In genomic region chr9:126690431-126691051, GRCh38 we compare ENCODE assay signal across 8 cellular contexts.
DNase-seq lines count a peak whose midpoint lies in the region; ATAC-seq and TF ChIP-seq lines count a peak whose summit lies in the region.

No MANE protein-coding gene starts in this region.

- no peak for ATAC-seq in GM19035 (IDR thresholded peaks at IDR 0.05; ENCODE audit: unreplicated experiment)
- ATAC-seq in GM21825 (IDR thresholded peaks at IDR 0.05; ENCODE audit: unreplicated experiment): no peak

- no peak overlapping the region for H3K4me3 ChIP-seq in GM06990 (replicated peaks; ENCODE audit: low read depth, low read length)
- no peak overlapping the region for H3K4me3 ChIP-seq in fibroblast of pulmonary artery (replicated peaks; ENCODE audit: low read depth, low read length)

- peak; percentile 34 for DNase-seq in GM06990 (ENCODE audit: extremely low read depth, insufficient read length)
- peak; percentile 42 for DNase-seq in NCI-H345 (lab: John Stamatoyannopoulos, UW)
- DNase-seq in activated T-cell treated with anti-CD3 and anti-CD28 coated beads for 1 hour (ENCODE audit: low read depth): peak; percentile 49
- DNase-seq in fibroblast of pulmonary artery (ENCODE audit: low read depth): peak; percentile 7
- DNase-seq in retina: peak; percentile 67
- DNase-seq in SKM-1 (lab: John Stamatoyannopoulos, UW; ENCODE audit: unreplicated experiment): no peak

- peaks cover 1% of the 10 kb centered on the region; the same call in 1 of the 2 replicates for H3K27me3 ChIP-seq in GM06990 (replicated peaks; ENCODE audit: control insufficient read depth, insufficient read depth, low read length)

- TF ChIP-seq CTCF in GM06990 (IDR thresholded peaks at IDR 0.05; ENCODE audit: insufficient read depth, low read length, poor library complexity, severe bottlenecking) (peak; percentile 82), fibroblast of pulmonary artery (IDR thresholded peaks at IDR 0.05; ENCODE audit: low read length, missing control alignments) (peak; percentile 62)

- no peaks in the 10 kb centered on the region for H3K36me3 ChIP-seq in GM06990 (ENCODE audit: control insufficient read depth, insufficient read depth, low read length)
